In genomic region chr1:200380589-200381021, GRCh38 we compare ENCODE assay signal across 8 cellular contexts. TPM values are rescaled to one million over a fixed set of nuclear protein-coding genes. Genes with fewer than 3 reads are reported as not detected.
DNase-seq lines count a peak whose midpoint lies in the region; ATAC-seq and TF ChIP-seq lines count a peak whose summit lies in the region.
"Had no signal": no experiment of that assay in that cellular context is flagged by ENCODE, and none has a peak within 500 bp of the region (broad histone marks: within the 10 kb centered on the region; RNA-seq: fewer than 3 reads in every experiment).

No MANE protein-coding gene starts in this region.

- H3K36me3 Mint-ChIP-seq in CD14-positive monocyte = no peaks in the 10 kb centered on the region

- no peak overlapping the region for H3K27ac Mint-ChIP-seq in CD14-positive monocyte

- intact Hi-C loops in CD14-positive monocyte (cut with micrococcal nuclease) = no loop called here

- DNase-seq in foreskin keratinocyte (no peak), DMS79 (lab: John Stamatoyannopoulos, UW) (no peak), CD14-positive monocyte (ENCODE audit: low spot score) (no peak), NCI-H187 treated with DMSO at 0.1 percent for 48 hours (lab: John Stamatoyannopoulos, UW) (no peak)
- DNase-seq: NCI-H526 had no signal

- TF ChIP-seq CTCF in foreskin keratinocyte (conservative IDR thresholded peaks at IDR 0.05) (no peak), CD14-positive monocyte (IDR thresholded peaks at IDR 0.05) (no peak)

- no peaks in the 10 kb centered on the region for H3K27me3 ChIP-seq in foreskin keratinocyte

- H3K27me3 Mint-ChIP-seq in CD14-positive monocyte (ENCODE audit: low read depth in 3 of 3) = peaks cover 0 to 2% (median 0%) of the 10 kb centered on the region in 3 donors

- peak overlapping the region; percentile 36 for H3K27ac ChIP-seq in foreskin keratinocyte

- peaks cover 59% of the 10 kb centered on the region for H3K4me1 ChIP-seq in foreskin keratinocyte

- no peak overlapping the region for H3K4me3 Mint-ChIP-seq in CD14-positive monocyte

- no peaks in the 10 kb centered on the region for H3K9me3 Mint-ChIP-seq in CD14-positive monocyte

- ATAC-seq in GM18873 (IDR thresholded peaks at IDR 0.05; ENCODE audit: low FRiP score, unreplicated experiment) = peak; percentile 67
- peak; percentile 66 for ATAC-seq in GM21423 (IDR thresholded peaks at IDR 0.05; ENCODE audit: unreplicated experiment)
- peak; percentile 49 for ATAC-seq in HG03103 (IDR thresholded peaks at IDR 0.05; ENCODE audit: low read depth, unreplicated experiment)
- ATAC-seq in foreskin keratinocyte = no peak

- H3K4me1 Mint-ChIP-seq in CD14-positive monocyte = peaks cover 3% of the 10 kb centered on the region

RNA-seq across cellular contexts. Expression of gene ZNF281, which starts 29.2 kb away (rescaled TPM):
- total RNA-seq in foreskin keratinocyte = 27.5 and 29.1 TPM in 2 replicates
- 6.2 and 6.8 TPM in 2 replicates for polyA plus RNA-seq in foreskin keratinocyte
- 10 to 100 TPM; 26.6 to 30.6 TPM for polyA plus RNA-seq in CD14-positive monocyte
